Comparison of ENCODE assay signal across 28 cellular contexts in the genomic region with DNA sequence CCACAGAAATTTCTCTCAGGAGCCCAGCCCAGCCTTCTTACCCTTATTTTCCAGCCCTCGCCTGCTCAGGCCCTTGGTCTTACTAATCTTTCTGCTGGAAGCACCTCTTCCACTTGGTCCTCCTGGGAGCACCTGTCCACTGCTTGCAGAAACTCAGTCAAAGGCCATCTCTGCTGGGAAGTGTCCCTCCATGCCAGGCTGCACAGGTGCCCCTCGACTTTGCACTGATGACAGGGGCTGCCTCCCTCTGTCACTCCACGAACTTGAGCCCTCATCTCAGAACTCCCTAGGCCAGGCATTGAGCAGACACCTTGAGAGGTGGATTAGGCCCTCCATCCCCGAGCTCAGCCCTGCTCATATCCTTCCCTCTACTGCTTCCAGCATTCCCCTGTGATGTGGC.
"Had no signal": no experiment of that assay in that cellular context is flagged by ENCODE, and none has a peak within 500 bp of the region (broad histone marks: within the 10 kb centered on the region; RNA-seq: fewer than 3 reads in every experiment).

No MANE protein-coding gene starts in this region.

- H3K4me3 Mint-ChIP-seq: activated CD8-positive, alpha-beta T cell treated with anti-CD3 and anti-CD28 coated beads for 36 hours; activated naive CD8-positive, alpha-beta T cell; activated T-cell treated with anti-CD3 and anti-CD28 coated beads, Interleukin-2, amount 50 U/mL, for 4 hours; activated T-helper 17 cell treated with anti-CD3 and anti-CD28 coated beads, Interleukin-2, amount 50 U/mL, for 72 hours; effector memory CD8-positive, alpha-beta T cell; WTC11 had no signal

- H3K27me3 ChIP-seq: body of pancreas had no signal

- H3K4me1 Mint-ChIP-seq: activated T-helper 17 cell treated with anti-CD3 and anti-CD28 coated beads, Interleukin-2, amount 50 U/mL, for 72 hours had no signal

- H3K27ac Mint-ChIP-seq: activated CD8-positive, alpha-beta T cell treated with anti-CD3 and anti-CD28 coated beads for 36 hours; activated naive CD8-positive, alpha-beta T cell; activated T-helper 17 cell treated with anti-CD3 and anti-CD28 coated beads, Interleukin-2, amount 50 U/mL, for 72 hours; effector memory CD8-positive, alpha-beta T cell; WTC11 had no signal

- H3K27me3 Mint-ChIP-seq: activated CD8-positive, alpha-beta T cell treated with anti-CD3 and anti-CD28 coated beads for 36 hours had no signal

- H3K36me3 ChIP-seq: esophagus squamous epithelium, gastroesophageal sphincter had no signal

- H3K9me3 Mint-ChIP-seq: activated CD8-positive, alpha-beta T cell treated with anti-CD3 and anti-CD28 coated beads for 36 hours; activated T-cell treated with anti-CD3 and anti-CD28 coated beads, Interleukin-2, amount 50 U/mL, for 4 hours; effector memory CD8-positive, alpha-beta T cell had no signal

- H3K4me1 ChIP-seq: body of pancreas, gastroesophageal sphincter had no signal

- ATAC-seq: activated CD8-positive, alpha-beta T cell treated with anti-CD3 and anti-CD28 coated beads for 36 hours; activated T-cell treated with anti-CD3 and anti-CD28 coated beads, Interleukin-2, amount 50 U/mL, for 4 hours; activated T-helper 17 cell treated with anti-CD3 and anti-CD28 coated beads, Interleukin-2, amount 50 U/mL, for 72 hours; body of pancreas; effector memory CD8-positive, alpha-beta T cell; gastroesophageal sphincter; WTC11 had no signal

- DNase-seq: activated CD4-positive, alpha-beta T cell treated with anti-CD3 and anti-CD28 coated beads for 48 hours; activated CD4-positive, alpha-beta T cell treated with anti-CD3 and anti-CD28 coated beads, Interleukin-2, amount 50 U/mL, for 1 hour; activated CD4-positive, alpha-beta T cell treated with anti-CD3 and anti-CD28 coated beads, Interleukin-2, amount 50 U/mL, for 48 hours; activated CD8-positive, alpha-beta memory T cell treated with anti-CD3 and anti-CD28 coated beads for 24 hours; activated CD8-positive, alpha-beta T cell treated with anti-CD3 and anti-CD28 coated beads for 36 hours; activated effector memory CD4-positive, alpha-beta T cell treated with Interleukin-2 at 50 U/mL for 16 hours; activated gamma-delta T cell treated with Interleukin-2 at 50 U/mL for 16 hours; activated naive CD4-positive, alpha-beta T cell treated with anti-CD3 and anti-CD28 coated beads, Interleukin-2, amount 50 U/mL, for 16 hours; activated naive CD4-positive, alpha-beta T cell treated with Interleukin-2 at 50 U/mL for 16 hours; activated T-cell treated with anti-CD3 and anti-CD28 coated beads, Interleukin-2, amount 50 U/mL, for 4 hours; amniotic stem cell; anterior cingulate cortex; body of pancreas; caudate nucleus; cortex of kidney; dermis blood vessel endothelial cell; effector CD4-positive, alpha-beta T cell; effector memory CD8-positive, alpha-beta T cell; esophagus squamous epithelium; foreskin melanocyte; T-helper 1 cell; T-helper 2 cell had no signal

- H3K36me3 Mint-ChIP-seq: activated naive CD8-positive, alpha-beta T cell; WTC11 had no signal

- H3K9me3 ChIP-seq: body of pancreas had no signal

- H3K4me3 ChIP-seq: body of pancreas, esophagus squamous epithelium, gastroesophageal sphincter had no signal

- H3K27ac ChIP-seq: body of pancreas, epithelial cell of prostate, esophagus squamous epithelium, gastroesophageal sphincter, VCaP had no signal
